Comparison of ENCODE assay signal across 37 cellular contexts in genomic region chrX:150828785-150829184, GRCh38.
"Had no signal": no experiment of that assay in that cellular context is flagged by ENCODE, and none has a peak within 500 bp of the region (broad histone marks: within the 10 kb centered on the region; RNA-seq: fewer than 3 reads in every experiment).

No MANE protein-coding gene starts in this region.

- H3K4me3 Mint-ChIP-seq: activated B cell treated with CpG ODN at 0.5 μM for 24 hours; activated CD4-positive, alpha-beta memory T cell treated with anti-CD3 and anti-CD28 coated beads for 36 hours; activated CD4-positive, alpha-beta T cell treated with anti-CD3 and anti-CD28 coated beads, Interleukin-2, amount 10 ng/mL, durations not matched to agents 24 days and 14 days; activated CD8-positive, alpha-beta T cell treated with anti-CD3 and anti-CD28 coated beads for 36 hours; activated naive CD4-positive, alpha-beta T cell treated with anti-CD3 and anti-CD28 coated beads for 36 hours; activated naive CD8-positive, alpha-beta T cell; activated naive CD8-positive, alpha-beta T cell treated with anti-CD3 and anti-CD28 coated beads, Interleukin-2, amount 10 ng/mL, durations not matched to agents 7 days and 5 days; activated naive CD8-positive, alpha-beta T cell treated with anti-CD3 and anti-CD28 coated beads, Interleukin-2, amount 50 U/mL, for 24 hours; activated T-cell treated with anti-CD3 and anti-CD28 coated beads, Interleukin-2, amount 50 U/mL, for 4 hours; activated T-cell treated with anti-CD3 and anti-CD28 coated beads, Interleukin-2, amount 50 U/mL, for 72 hours; activated T-helper 1 cell treated with anti-CD3 and anti-CD28 coated beads, Interleukin-12 subunit alpha, Interleukin-12 subunit beta, Interleukin-2, Interleukin-4 antibody, amounts not matched to agents 30 ng/mL and 10 ng/mL and 1 ng/mL, durations not matched to agents 14 hours and 24 hours and 36 hours; activated T-helper 17 cell treated with anti-CD3 and anti-CD28 coated beads, Interleukin-2, amount 50 U/mL, for 72 hours; T-helper 1 cell treated with Interleukin-12 subunit alpha and Interleukin-12 subunit beta and Interleukin-4 antibody, amounts not matched to agents 30 μg/mL and 1 μg/mL, for 36 hours; T-helper 2 cell treated with Interferon-gamma antibody and Interleukin-4, amounts not matched to agents 5 μg/mL and 100 μg/mL, for 36 hours had no signal

- FAIRE-seq: TTC549 had no signal

- H3K4me1 ChIP-seq: ascending aorta, breast epithelium had no signal

- H3K4me3 ChIP-seq: ascending aorta, body of pancreas, breast epithelium had no signal

- H3K27ac ChIP-seq: ascending aorta, body of pancreas, brain microvascular endothelial cell, breast epithelium, VCaP had no signal

- ATAC-seq: activated CD8-positive, alpha-beta T cell treated with anti-CD3 and anti-CD28 coated beads for 36 hours; activated naive CD8-positive, alpha-beta T cell treated with anti-CD3 and anti-CD28 coated beads, Interleukin-2, amount 50 U/mL, for 24 hours; activated T-cell treated with anti-CD3 and anti-CD28 coated beads, Interleukin-2, amount 50 U/mL, for 4 hours; activated T-cell treated with anti-CD3 and anti-CD28 coated beads, Interleukin-2, amount 50 U/mL, for 72 hours; activated T-helper 17 cell treated with anti-CD3 and anti-CD28 coated beads, Interleukin-2, amount 50 U/mL, for 72 hours; body of pancreas had no signal

- H3K27ac Mint-ChIP-seq: activated B cell treated with CpG ODN at 0.5 μM for 24 hours; activated CD4-positive, alpha-beta memory T cell treated with anti-CD3 and anti-CD28 coated beads for 36 hours; activated CD4-positive, alpha-beta T cell treated with anti-CD3 and anti-CD28 coated beads, Interleukin-2, amount 10 ng/mL, durations not matched to agents 24 days and 14 days; activated CD8-positive, alpha-beta T cell treated with anti-CD3 and anti-CD28 coated beads for 36 hours; activated naive CD4-positive, alpha-beta T cell treated with anti-CD3 and anti-CD28 coated beads for 36 hours; activated naive CD8-positive, alpha-beta T cell; activated naive CD8-positive, alpha-beta T cell treated with anti-CD3 and anti-CD28 coated beads, Interleukin-2, amount 10 ng/mL, durations not matched to agents 7 days and 5 days; activated naive CD8-positive, alpha-beta T cell treated with anti-CD3 and anti-CD28 coated beads, Interleukin-2, amount 50 U/mL, for 24 hours; activated T-cell treated with anti-CD3 and anti-CD28 coated beads, Interleukin-2, amount 50 U/mL, for 72 hours; activated T-helper 1 cell treated with anti-CD3 and anti-CD28 coated beads, Interleukin-12 subunit alpha, Interleukin-12 subunit beta, Interleukin-2, Interleukin-4 antibody, amounts not matched to agents 30 ng/mL and 10 ng/mL and 1 ng/mL, durations not matched to agents 14 hours and 24 hours and 36 hours; activated T-helper 17 cell treated with anti-CD3 and anti-CD28 coated beads, Interleukin-2, amount 50 U/mL, for 72 hours; T-helper 1 cell treated with Interleukin-12 subunit alpha and Interleukin-12 subunit beta and Interleukin-4 antibody, amounts not matched to agents 30 μg/mL and 1 μg/mL, for 36 hours; T-helper 2 cell treated with Interferon-gamma antibody and Interleukin-4, amounts not matched to agents 5 μg/mL and 100 μg/mL, for 36 hours had no signal

- H3K9me3 ChIP-seq: ascending aorta, body of pancreas had no signal

- H3K36me3 ChIP-seq: ascending aorta, brain microvascular endothelial cell, breast epithelium had no signal

- H3K9me3 Mint-ChIP-seq: activated CD4-positive, alpha-beta T cell treated with anti-CD3 and anti-CD28 coated beads, Interleukin-2, amount 10 ng/mL, durations not matched to agents 24 days and 14 days; activated naive CD8-positive, alpha-beta T cell treated with anti-CD3 and anti-CD28 coated beads, Interleukin-2, amount 50 U/mL, for 24 hours; activated T-cell treated with anti-CD3 and anti-CD28 coated beads, Interleukin-2, amount 50 U/mL, for 72 hours; T-helper 1 cell treated with Interleukin-12 subunit alpha and Interleukin-12 subunit beta and Interleukin-4 antibody, amounts not matched to agents 30 μg/mL and 1 μg/mL, for 36 hours; T-helper 2 cell treated with Interferon-gamma antibody and Interleukin-4, amounts not matched to agents 5 μg/mL and 100 μg/mL, for 36 hours had no signal

- DNase-seq: activated B cell treated with CpG ODN at 0.5 μM for 24 hours; activated CD4-positive, alpha-beta memory T cell treated with anti-CD3 and anti-CD28 coated beads for 36 hours; activated CD4-positive, alpha-beta T cell treated with anti-CD3 and anti-CD28 coated beads for 4 hours; activated CD4-positive, alpha-beta T cell treated with anti-CD3 and anti-CD28 coated beads, Interleukin-2, amount 10 ng/mL, durations not matched to agents 24 days and 14 days; activated CD4-positive, alpha-beta T cell treated with anti-CD3 and anti-CD28 coated beads, Interleukin-2, amount 50 U/mL, for 1 hour; activated CD4-positive, alpha-beta T cell treated with anti-CD3 and anti-CD28 coated beads, Interleukin-2, amount 50 U/mL, for 4 hours; activated CD4-positive, CD25-positive, alpha-beta regulatory T cell treated with anti-CD3 and anti-CD28 coated beads, Interleukin-2, amount 50 U/mL, for 72 hours; activated CD8-positive, alpha-beta memory T cell treated with anti-CD3 and anti-CD28 coated beads, Interleukin-2, amount 50 U/mL, for 4 hours; activated CD8-positive, alpha-beta T cell treated with anti-CD3 and anti-CD28 coated beads for 36 hours; activated effector memory CD4-positive, alpha-beta T cell treated with anti-CD3 and anti-CD28 coated beads, Interleukin-2, amount 50 U/mL, for 16 hours; activated gamma-delta T cell treated with Interleukin-2 at 50 U/mL for 16 hours; activated naive CD4-positive, alpha-beta T cell; activated naive CD4-positive, alpha-beta T cell treated with anti-CD3 and anti-CD28 coated beads for 36 hours; activated naive CD4-positive, alpha-beta T cell treated with anti-CD3 and anti-CD28 coated beads, Interleukin-2, amount 50 U/mL, for 16 hours; activated naive CD8-positive, alpha-beta T cell treated with anti-CD3 and anti-CD28 coated beads, Interleukin-2, amount 10 ng/mL, durations not matched to agents 7 days and 5 days; activated naive CD8-positive, alpha-beta T cell treated with anti-CD3 and anti-CD28 coated beads, Interleukin-2, amount 50 U/mL, for 24 hours; activated T-cell treated with anti-CD3 and anti-CD28 coated beads for 4 hours; activated T-cell treated with anti-CD3 and anti-CD28 coated beads, Interleukin-2, amount 50 U/mL, for 1 hour; activated T-cell treated with anti-CD3 and anti-CD28 coated beads, Interleukin-2, amount 50 U/mL, for 4 hours; activated T-cell treated with anti-CD3 and anti-CD28 coated beads, Interleukin-2, amount 50 U/mL, for 72 hours; amygdala; anterior cingulate cortex; body of pancreas; brain microvascular endothelial cell; central memory CD4-positive, alpha-beta T cell; T-helper 1 cell; T-helper 2 cell; T-helper 9 cell had no signal

- H3K27me3 Mint-ChIP-seq: activated B cell treated with CpG ODN at 0.5 μM for 24 hours; activated CD4-positive, alpha-beta memory T cell treated with anti-CD3 and anti-CD28 coated beads for 36 hours; activated CD4-positive, alpha-beta T cell treated with anti-CD3 and anti-CD28 coated beads, Interleukin-2, amount 10 ng/mL, durations not matched to agents 24 days and 14 days; activated CD8-positive, alpha-beta T cell treated with anti-CD3 and anti-CD28 coated beads for 36 hours; activated naive CD8-positive, alpha-beta T cell; activated naive CD8-positive, alpha-beta T cell treated with anti-CD3 and anti-CD28 coated beads, Interleukin-2, amount 10 ng/mL, durations not matched to agents 7 days and 5 days; activated naive CD8-positive, alpha-beta T cell treated with anti-CD3 and anti-CD28 coated beads, Interleukin-2, amount 50 U/mL, for 24 hours; activated T-helper 17 cell treated with anti-CD3 and anti-CD28 coated beads, Interleukin-2, amount 50 U/mL, for 72 hours had no signal

- H3K27me3 ChIP-seq: ascending aorta, body of pancreas, brain microvascular endothelial cell, breast epithelium had no signal

- H3K4me1 Mint-ChIP-seq: activated B cell treated with CpG ODN at 0.5 μM for 24 hours; activated T-helper 17 cell treated with anti-CD3 and anti-CD28 coated beads, Interleukin-2, amount 50 U/mL, for 72 hours had no signal
